In genomic region chr2:23541453-23542334, GRCh38 we compare ENCODE assay signal across 1 cellular context.
TF ChIP-seq lines count a peak whose summit lies in the region.

No MANE protein-coding gene starts in this region.

TF ChIP-seq in HEK293, 187 proteins besides CTCF, POLR2A, EP300 and RAD21 (continued from another document):
- TF ChIP-seq ZNF449 (tag by site-specific recombination; IDR thresholded peaks at IDR 0.05): peak; percentile 87
